ENCODE assay signal across 17 cellular contexts in the genomic region with DNA sequence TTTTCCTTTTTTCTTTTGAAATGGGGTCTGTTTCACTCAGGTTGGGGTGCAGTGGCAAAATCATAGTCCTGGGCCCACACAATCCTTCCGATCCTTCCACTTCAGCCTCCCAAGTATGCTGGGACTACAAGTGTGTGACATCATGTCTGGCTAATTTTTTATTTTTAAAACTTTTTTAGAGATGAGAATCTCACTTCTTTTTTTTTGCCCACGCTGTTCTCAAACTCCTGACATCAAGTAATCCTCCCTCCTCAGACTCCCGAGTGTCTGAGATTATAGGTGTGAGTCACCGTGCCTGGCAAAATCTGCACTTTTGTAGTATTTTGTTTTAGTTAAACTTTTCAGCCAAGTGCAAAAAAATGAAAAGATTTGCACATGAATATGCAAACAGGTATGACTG.
DNase-seq lines count a peak whose midpoint lies in the region; ATAC-seq and TF ChIP-seq lines count a peak whose summit lies in the region.
"Had no signal": no experiment of that assay in that cellular context is flagged by ENCODE, and none has a peak within 500 bp of the region (broad histone marks: within the 10 kb centered on the region; RNA-seq: fewer than 3 reads in every experiment).

No MANE protein-coding gene starts in this region.

- TF ChIP-seq CTCF in MCF 10A (IDR thresholded peaks at IDR 0.05; ENCODE audit: unreplicated experiment) (no peak), breast epithelium (IDR thresholded peaks at IDR 0.05) (no peak), astrocyte of the spinal cord (IDR thresholded peaks at IDR 0.05; ENCODE audit: low read depth, low read length) (no peak), mesothelial cell of epicardium (IDR thresholded peaks at IDR 0.05; ENCODE audit: unreplicated experiment) (no peak), thoracic aorta (IDR thresholded peaks at IDR 0.05) (no peak)

- H3K36me3 Mint-ChIP-seq in MCF 10A (ENCODE audit: insufficient read depth, unreplicated experiment) (peaks cover 8% of the 10 kb centered on the region), mesothelial cell of epicardium (peaks cover 9% of the 10 kb centered on the region)

- peaks cover 0 to 8% of the 10 kb centered on the region in 2 donors for H3K4me1 ChIP-seq in breast epithelium
- peaks cover 42 to 92% of the 10 kb centered on the region in 2 donors for H3K4me1 ChIP-seq in thoracic aorta (ENCODE audit: control insufficient read depth in 1 of 2, low read depth in 2 of 2)

- intact Hi-C loops in MCF 10A (cut with micrococcal nuclease): no loop called here
- intact Hi-C loops in breast epithelium (cut with DNase I; ENCODE audit: low total_unique reads): no loop called here

- H3K4me3 ChIP-seq in breast epithelium (no peak overlapping the region), astrocyte of the spinal cord (ENCODE audit: low read depth, low read length) (no peak overlapping the region), thoracic aorta (peak overlapping the region; percentile 46)
- H3K4me3 ChIP-seq: PC-9, tibial nerve had no signal

- TF ChIP-seq POLR2A in breast epithelium (IDR thresholded peaks at IDR 0.05): no peak

- H3K4me3 Mint-ChIP-seq in MCF 10A (ENCODE audit: unreplicated experiment) (no peak overlapping the region), mesothelial cell of epicardium (no peak overlapping the region)
- H3K4me3 Mint-ChIP-seq: activated CD8-positive, alpha-beta T cell treated with anti-CD3 and anti-CD28 coated beads, Interleukin-2, amount 10 ng/mL, durations not matched to agents 7 days and 5 days; activated T-helper 17 cell treated with anti-CD3 and anti-CD28 coated beads, Interleukin-2, amount 50 U/mL, for 72 hours had no signal

- H3K9me3 Mint-ChIP-seq in MCF 10A (ENCODE audit: unreplicated experiment) (no peaks in the 10 kb centered on the region), mesothelial cell of epicardium (no peaks in the 10 kb centered on the region)
- H3K9me3 Mint-ChIP-seq: activated T-helper 17 cell treated with anti-CD3 and anti-CD28 coated beads, Interleukin-2, amount 50 U/mL, for 72 hours had no signal

- H3K27ac ChIP-seq in breast epithelium (peak overlapping the region in 1 of 2 donors; percentile 58), thoracic aorta (peak overlapping the region; percentile 89 to 95), substantia nigra (ENCODE audit: low read depth, low read length, poor library complexity, severe bottlenecking) (no peak overlapping the region)
- H3K27ac ChIP-seq: PC-9 had no signal

- DNase-seq in MCF 10A (ENCODE audit: unreplicated experiment): peak; percentile 33
- DNase-seq in breast epithelium (ENCODE audit: low spot score in 2 of 2): no peak
- peak; percentile 32 for DNase-seq in astrocyte of the spinal cord (ENCODE audit: low read depth, low spot score)
- DNase-seq in mesothelial cell of epicardium (ENCODE audit: low spot score in 2 of 2, unreplicated experiment in 2 of 2): no peak
- no peak for DNase-seq in thoracic aorta (ENCODE audit: low spot score)
- no peak for DNase-seq in substantia nigra (lab: John Stamatoyannopoulos, UW)
- DNase-seq in islet precursor cell: no peak
- DNase-seq: 8988T; activated CD8-positive, alpha-beta T cell treated with anti-CD3 and anti-CD28 coated beads, Interleukin-2, amount 10 ng/mL, durations not matched to agents 7 days and 5 days; dermis blood vessel endothelial cell; left colon; NCI-H2081 treated with DMSO at 0.1 percent for 48 hours; PC-9; stimulated activated CD4-positive, alpha-beta T cell treated with anti-CD3 and anti-CD28 coated beads, Interleukin-2, amount 100 ng/mL, for 24 hours had no signal

- peak; percentile 35 for ATAC-seq in thoracic aorta (ENCODE audit: insufficient number of reproducible peaks, low FRiP score, low read depth)
- no peak for ATAC-seq in HG03442 (IDR thresholded peaks at IDR 0.05; ENCODE audit: unreplicated experiment)
- ATAC-seq: activated CD8-positive, alpha-beta T cell treated with anti-CD3 and anti-CD28 coated beads, Interleukin-2, amount 10 ng/mL, durations not matched to agents 7 days and 5 days; activated T-helper 17 cell treated with anti-CD3 and anti-CD28 coated beads, Interleukin-2, amount 50 U/mL, for 72 hours; left colon had no signal

- CTCF ChIA-PET in MCF 10A (lab: Yijun Ruan, JAX): no interaction called here

- no TSS peak for BruUV-seq in MCF 10A (replicated peaks; lab: Mats Ljungman, UMichigan)

- in situ Hi-C loops in astrocyte of the spinal cord (cut with HindIII; ENCODE audit: low sequenced_read_pairs): no loop called here

- H3K27me3 Mint-ChIP-seq in MCF 10A (ENCODE audit: insufficient read depth, unreplicated experiment) (no peaks in the 10 kb centered on the region), mesothelial cell of epicardium (ENCODE audit: low read depth) (no peaks in the 10 kb centered on the region)
- H3K27me3 Mint-ChIP-seq: activated T-helper 17 cell treated with anti-CD3 and anti-CD28 coated beads, Interleukin-2, amount 50 U/mL, for 72 hours had no signal

- H3K9me3 ChIP-seq in breast epithelium (no peaks in the 10 kb centered on the region), thoracic aorta (no peaks in the 10 kb centered on the region)
- H3K9me3 ChIP-seq: tibial nerve had no signal

- H3K4me1 Mint-ChIP-seq in MCF 10A (ENCODE audit: insufficient read depth, unreplicated experiment) (peaks cover 22% of the 10 kb centered on the region), mesothelial cell of epicardium (peaks cover 12% of the 10 kb centered on the region)

- H3K27ac Mint-ChIP-seq in MCF 10A (ENCODE audit: low read depth, unreplicated experiment): no peak overlapping the region
- peak overlapping the region; percentile 26 for H3K27ac Mint-ChIP-seq in mesothelial cell of epicardium
- H3K27ac Mint-ChIP-seq: activated CD8-positive, alpha-beta T cell treated with anti-CD3 and anti-CD28 coated beads, Interleukin-2, amount 10 ng/mL, durations not matched to agents 7 days and 5 days; activated T-helper 17 cell treated with anti-CD3 and anti-CD28 coated beads, Interleukin-2, amount 50 U/mL, for 72 hours had no signal

- H3K27me3 ChIP-seq in breast epithelium (no peaks in the 10 kb centered on the region), thoracic aorta (replicated peaks; ENCODE audit: insufficient read depth) (no peaks in the 10 kb centered on the region)
- H3K27me3 ChIP-seq: tibial nerve had no signal

- H3K36me3 ChIP-seq in breast epithelium: no peaks in the 10 kb centered on the region
- no peaks in the 10 kb centered on the region for H3K36me3 ChIP-seq in thoracic aorta
- H3K36me3 ChIP-seq: tibial nerve had no signal

- POLR2A ChIA-PET in MCF 10A (lab: Yijun Ruan, JAX): interaction anchor here (0.8 kb wide), 1 partner anchor 16 kb away, joined by 3 read pairs; no protein-coding TSS in a partner anchor

Comparison
In these comparisons a context has a peak if more than half of its experiments do, and no peak if none do; other contexts are left out.
1. DNase-seq: peak in MCF 10A (single experiment) and astrocyte of the spinal cord (single experiment); none in breast epithelium (0 of 2), mesothelial cell of epicardium (0 of 2), thoracic aorta (single experiment), substantia nigra (0 of 49) and islet precursor cell (single experiment).